Comparison of ENCODE assay signal across 8 cellular contexts in the genomic region with DNA sequence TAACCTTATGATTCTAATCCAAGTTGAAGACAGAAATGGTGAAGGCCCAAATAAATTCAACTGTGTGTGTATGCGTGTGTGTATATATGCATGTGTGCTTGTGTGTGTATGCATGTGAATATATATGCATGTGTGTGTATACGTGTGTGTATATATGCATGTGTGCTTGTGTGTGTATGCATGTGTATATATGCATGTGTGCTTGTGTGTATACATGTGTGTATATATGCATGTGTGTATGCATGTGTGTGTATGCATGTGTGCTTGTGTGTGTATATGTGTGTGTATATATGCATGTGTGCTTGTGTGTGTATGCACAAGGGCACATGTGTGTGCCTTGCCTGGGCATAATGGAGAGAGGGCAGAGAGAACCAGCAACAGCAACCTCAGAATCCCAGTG.
"Had no signal": no experiment of that assay in that cellular context is flagged by ENCODE, and none has a peak within 500 bp of the region (broad histone marks: within the 10 kb centered on the region; RNA-seq: fewer than 3 reads in every experiment).

No MANE protein-coding gene starts in this region.

- ATAC-seq: GM23338, HCT116, K562 had no signal

- H3K36me3 ChIP-seq: HAP-1 had no signal

- H3K27ac ChIP-seq: HL-60 had no signal

- H3K4me2 ChIP-seq: GM23338 had no signal

- H3K4me1 ChIP-seq: HAP-1 had no signal

- DNase-seq: H7, HFFc6, IMR-90 had no signal

- H3K27ac Mint-ChIP-seq: HFFc6 had no signal

- H3K9me3 Mint-ChIP-seq: HFFc6 had no signal

- H2AFZ ChIP-seq: GM23338 had no signal

- H3K9me3 ChIP-seq: HAP-1 had no signal

- FAIRE-seq: K562 had no signal

- H3K4me3 ChIP-seq: GM23338, HAP-1, K562 had no signal

- H3K4me3 Mint-ChIP-seq: GM23338, HFFc6 had no signal
